8 cellular contexts compared by ENCODE assay signal in the genomic region with DNA sequence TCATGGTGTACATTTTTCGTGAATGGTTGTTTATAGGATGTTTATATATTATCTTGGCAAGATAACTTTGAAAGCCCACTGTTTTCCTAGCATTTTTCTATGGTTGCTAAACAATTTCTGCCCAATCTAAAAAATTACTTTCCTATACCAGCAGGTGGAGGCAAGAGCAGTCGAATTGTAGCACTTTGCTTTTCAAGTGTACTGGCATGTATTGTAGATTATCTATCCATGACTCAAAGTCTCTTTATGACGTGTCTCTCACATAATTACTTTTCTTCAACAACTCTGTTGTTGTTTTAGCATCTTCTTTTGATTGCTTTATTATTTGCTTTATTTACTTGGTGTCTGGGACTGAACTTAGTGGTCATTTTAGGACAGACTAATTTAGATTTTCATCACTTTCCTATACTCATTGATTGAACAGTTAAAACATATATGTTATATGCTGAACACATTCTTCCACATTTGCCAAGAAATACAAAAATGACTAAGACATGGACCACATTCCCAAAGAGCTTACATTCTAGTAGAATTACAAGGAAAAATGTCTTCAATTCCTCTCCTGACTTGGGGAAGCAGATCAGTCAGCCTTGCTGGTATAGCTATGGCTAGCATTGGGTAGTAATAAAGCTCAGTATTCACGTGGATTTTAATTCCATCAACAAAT. TPM values are rescaled to one million over a fixed set of nuclear protein-coding genes. Genes with fewer than 3 reads are reported as not detected.
DNase-seq lines count a peak whose midpoint lies in the region; ATAC-seq and TF ChIP-seq lines count a peak whose summit lies in the region.

No MANE protein-coding gene starts in this region.

- H3K36me3 ChIP-seq in BJ (ENCODE audit: control insufficient read depth, insufficient read depth, low read length) (no peaks in the 10 kb centered on the region), uterus (no peaks in the 10 kb centered on the region)
- H3K36me3 ChIP-seq in CD8-positive, alpha-beta memory T cell (ENCODE audit: insufficient read depth, low read length), result no peaks in the 10 kb centered on the region

- no peak overlapping the region for H3K27ac Mint-ChIP-seq in CD8-positive, alpha-beta memory T cell

- CTCF ChIA-PET in BJ (lab: Yijun Ruan, JAX), result interaction anchor here (0.7 to 1.6 kb wide), 6 partner anchors 13 to 212 kb away, joined by 3 to 4 read pairs (median 3); no protein-coding TSS in a partner anchor
- CTCF ChIA-PET in CD8-positive, alpha-beta memory T cell (lab: Charles Lee), result interaction anchor here (0.6 to 2.8 kb wide), 2 partner anchors 10 to 21 kb away, joined by 3 to 7 read pairs; partner anchors contain the start of genes NLN and SGTB

- peak; percentile 42 for DNase-seq in BJ (ENCODE audit: low read depth)
- peak; percentile 21 for DNase-seq in NCI-H446 treated with DMSO at 0.1 percent for 48 hours (lab: John Stamatoyannopoulos, UW)
- DNase-seq in amniotic epithelial cell (ENCODE audit: low read depth), result peak; percentile 81
- DNase-seq in kidney glomerular epithelial cell (lab: John Stamatoyannopoulos, UW), result peak; percentile 81
- DNase-seq in uterus, result no peak
- DNase-seq in CD8-positive, alpha-beta memory T cell, result no peak

- no peak for TF ChIP-seq POLR2A in uterus (IDR thresholded peaks at IDR 0.05)

- intact Hi-C loops in uterus (cut with DNase I; ENCODE audit: low total_unique reads), result no loop called here

- H3K4me1 ChIP-seq in uterus, result no peaks in the 10 kb centered on the region
- H3K4me1 ChIP-seq in CD8-positive, alpha-beta memory T cell (ENCODE audit: insufficient read depth, low read length), result no peaks in the 10 kb centered on the region

- no peaks in the 10 kb centered on the region for H3K27me3 Mint-ChIP-seq in CD8-positive, alpha-beta memory T cell

- H3K4me3 ChIP-seq in BJ (ENCODE audit: low read depth, low read length) (no peak overlapping the region), uterus (no peak overlapping the region)
- H3K4me3 ChIP-seq in CD8-positive, alpha-beta memory T cell (ENCODE audit: low read length), result no peak overlapping the region

- peaks cover 0 to 3% (median 0%) of the 10 kb centered on the region in 3 donors for H3K4me1 Mint-ChIP-seq in CD8-positive, alpha-beta memory T cell

- H3K9me3 ChIP-seq in uterus, result no peaks in the 10 kb centered on the region
- H3K9me3 ChIP-seq in CD8-positive, alpha-beta memory T cell (ENCODE audit: low read length), result no peaks in the 10 kb centered on the region

- peaks cover 0 to 4% (median 4%) of the 10 kb centered on the region in 3 donors for H3K36me3 Mint-ChIP-seq in CD8-positive, alpha-beta memory T cell

- H3K9me3 Mint-ChIP-seq in CD8-positive, alpha-beta memory T cell, result no peaks in the 10 kb centered on the region

- no peaks in the 10 kb centered on the region for H3K27me3 ChIP-seq in BJ (ENCODE audit: control insufficient read depth, insufficient read depth, low read length)
- H3K27me3 ChIP-seq in uterus, result no peaks in the 10 kb centered on the region
- no peaks in the 10 kb centered on the region for H3K27me3 ChIP-seq in CD8-positive, alpha-beta memory T cell (ENCODE audit: insufficient read depth, low read length, poor library complexity, severe bottlenecking)

- POLR2A ChIA-PET in BJ (lab: Charles Lee), result interaction anchor here (0.6 kb wide), 1 partner anchor 125 kb away, joined by 6 read pairs; no protein-coding TSS in a partner anchor
- POLR2A ChIA-PET in CD8-positive, alpha-beta memory T cell (lab: Charles Lee), result no interaction called here

- no peak overlapping the region for H3K27ac ChIP-seq in uterus
- no peak overlapping the region for H3K27ac ChIP-seq in CD8-positive, alpha-beta memory T cell (ENCODE audit: low read depth, low read length)

- ATAC-seq in GM18498 (IDR thresholded peaks at IDR 0.05; ENCODE audit: unreplicated experiment) (peak; percentile 81), HG02798 (IDR thresholded peaks at IDR 0.05; ENCODE audit: poor library complexity, unreplicated experiment) (peak; percentile 84)

- TF ChIP-seq CTCF in BJ (IDR thresholded peaks at IDR 0.05; ENCODE audit: insufficient read depth, low read depth, low read length) (peak; percentile 73), uterus (IDR thresholded peaks at IDR 0.05) (peak; percentile 33 to 45 (median 38))

- no peak overlapping the region for H3K4me3 Mint-ChIP-seq in CD8-positive, alpha-beta memory T cell

RNA-seq across cellular contexts. Expression of gene NLN, which starts 20.7 kb away (rescaled TPM):
- polyA plus RNA-seq in BJ (2011; rRNA removed), result 15.4 and 20.2 TPM in 2 replicates
- polyA minus RNA-seq in BJ (2011; rRNA and poly(A)+ RNA removed), result 17.6 and 20.4 TPM in 2 replicates
- total RNA-seq in uterus, result 10 to 100 TPM in 2 of 4 donors, 1 to 10 TPM in 2; 4.4 to 34.9 (median 9.8) TPM
- 10 to 100 TPM; 27.9 to 30.4 TPM for total RNA-seq in CD8-positive, alpha-beta memory T cell
- polyA plus RNA-seq in CD8-positive, alpha-beta memory T cell, result 2.7 TPM

RNA-seq across cellular contexts. Expression of gene SGTB, which starts 20.8 kb away (rescaled TPM):
- polyA plus RNA-seq in BJ (2011; rRNA removed), result 6.5 and 14.0 TPM in 2 replicates
- 5.3 and 6.0 TPM in 2 replicates for polyA minus RNA-seq in BJ (2011; rRNA and poly(A)+ RNA removed)
- total RNA-seq in uterus, result 10 to 100 TPM in 3 of 4 donors, 1 to 10 TPM in 1; 4.1 to 26.2 (median 13.5) TPM
- total RNA-seq in CD8-positive, alpha-beta memory T cell, result 10 to 100 TPM; 12.2 to 14.9 TPM
- 16.3 TPM for polyA plus RNA-seq in CD8-positive, alpha-beta memory T cell

Comparison
In these comparisons a context has a peak if more than half of its experiments do, and no peak if none do; other contexts are left out.
1. DNase-seq: peak in BJ (single experiment), NCI-H446 treated with DMSO at 0.1 percent for 48 hours (single experiment), amniotic epithelial cell (single experiment) and kidney glomerular epithelial cell (single experiment); none in uterus (0 of 2) and CD8-positive, alpha-beta memory T cell (0 of 5).